ENCODE assay signal across 1 cellular context in genomic region chr3:39112535-39112934, GRCh38.
TF ChIP-seq lines count a peak whose summit lies in the region.

No MANE protein-coding gene starts in this region.

TF ChIP-seq in K562, 482 proteins besides CTCF, POLR2A, EP300 and RAD21:
- TF ChIP-seq ZFP36 (IDR thresholded peaks at IDR 0.05; ENCODE audit: low read depth, low read length, partially characterized antibody) (peak; percentile 81), HCFC1 (IDR thresholded peaks at IDR 0.05; ENCODE audit: low read depth, low read length) (no peak), ELK1 (CRISPR knock-in tag; IDR thresholded peaks at IDR 0.05) (no peak), EGR1 (conservative IDR thresholded peaks at IDR 0.05) (no peak), ZNF507 (tag; conservative IDR thresholded peaks at IDR 0.05) (no peak), ZNF224 (CRISPR knock-in tag; IDR thresholded peaks at IDR 0.05) (no peak), MCM2 (IDR thresholded peaks at IDR 0.05; ENCODE audit: low read depth) (no peak), ETV1 (tag; conservative IDR thresholded peaks at IDR 0.05; ENCODE audit: low read depth) (no peak), SAP30 (IDR thresholded peaks at IDR 0.05; ENCODE audit: borderline replicate concordance, insufficient read depth, low read depth, low read length, poor library complexity, severe bottlenecking) (no peak), KDM1A (IDR thresholded peaks at IDR 0.05) (peak in 1 of 2 experiments; percentile 58; a peak in 3 of 4 replicates), CBX1 (IDR thresholded peaks at IDR 0.05; ENCODE audit: low read depth) (no peak), HNRNPL (IDR thresholded peaks at IDR 0.05; ENCODE audit: low read depth, low read length) (no peak), ZNF124 (CRISPR knock-in tag; IDR thresholded peaks at IDR 0.05) (no peak), POLR3G (IDR thresholded peaks at IDR 0.05; ENCODE audit: extremely low read depth, insufficient read length, insufficient replicate concordance) (no peak), ZNF212 (CRISPR knock-in tag; IDR thresholded peaks at IDR 0.05) (no peak), BCOR (IDR thresholded peaks at IDR 0.05) (peak; percentile 82), RBM25 (IDR thresholded peaks at IDR 0.05; ENCODE audit: low read depth, low read length, severe bottlenecking) (peak; percentile 89), C11orf30 (IDR thresholded peaks at IDR 0.05; ENCODE audit: low read depth) (no peak), SNRNP70 (optimal IDR thresholded peaks at IDR 0.05; ENCODE audit: low read depth, low read length) (no peak), NFIC (IDR thresholded peaks at IDR 0.05) (no peak)
- TF ChIP-seq, protein P1, sequence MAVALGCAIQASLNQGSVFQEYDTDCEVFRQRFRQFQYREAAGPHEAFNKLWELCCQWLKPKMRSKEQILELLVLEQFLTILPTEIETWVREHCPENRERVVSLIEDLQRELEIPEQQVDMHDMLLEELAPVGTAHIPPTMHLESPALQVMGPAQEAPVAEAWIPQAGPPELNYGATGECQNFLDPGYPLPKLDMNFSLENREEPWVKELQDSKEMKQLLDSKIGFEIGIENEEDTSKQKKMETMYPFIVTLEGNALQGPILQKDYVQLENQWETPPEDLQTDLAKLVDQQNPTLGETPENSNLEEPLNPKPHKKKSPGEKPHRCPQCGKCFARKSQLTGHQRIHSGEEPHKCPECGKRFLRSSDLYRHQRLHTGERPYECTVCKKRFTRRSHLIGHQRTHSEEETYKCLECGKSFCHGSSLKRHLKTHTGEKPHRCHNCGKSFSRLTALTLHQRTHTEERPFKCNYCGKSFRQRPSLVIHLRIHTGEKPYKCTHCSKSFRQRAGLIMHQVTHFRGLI (CRISPR knock-in tag; IDR thresholded peaks at IDR 0.05) = no peak
- TF ChIP-seq, protein P2, sequence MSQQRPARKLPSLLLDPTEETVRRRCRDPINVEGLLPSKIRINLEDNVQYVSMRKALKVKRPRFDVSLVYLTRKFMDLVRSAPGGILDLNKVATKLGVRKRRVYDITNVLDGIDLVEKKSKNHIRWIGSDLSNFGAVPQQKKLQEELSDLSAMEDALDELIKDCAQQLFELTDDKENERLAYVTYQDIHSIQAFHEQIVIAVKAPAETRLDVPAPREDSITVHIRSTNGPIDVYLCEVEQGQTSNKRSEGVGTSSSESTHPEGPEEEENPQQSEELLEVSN (IDR thresholded peaks at IDR 0.05; ENCODE audit: borderline replicate concordance in 1 of 2, extremely low read depth in 1 of 2, insufficient read depth in 1 of 2, insufficient read length in 1 of 2, low read depth in 1 of 2, low read length in 1 of 2, poor library complexity in 1 of 2, severe bottlenecking in 1 of 2) = no peak
- TF ChIP-seq, protein P3, sequence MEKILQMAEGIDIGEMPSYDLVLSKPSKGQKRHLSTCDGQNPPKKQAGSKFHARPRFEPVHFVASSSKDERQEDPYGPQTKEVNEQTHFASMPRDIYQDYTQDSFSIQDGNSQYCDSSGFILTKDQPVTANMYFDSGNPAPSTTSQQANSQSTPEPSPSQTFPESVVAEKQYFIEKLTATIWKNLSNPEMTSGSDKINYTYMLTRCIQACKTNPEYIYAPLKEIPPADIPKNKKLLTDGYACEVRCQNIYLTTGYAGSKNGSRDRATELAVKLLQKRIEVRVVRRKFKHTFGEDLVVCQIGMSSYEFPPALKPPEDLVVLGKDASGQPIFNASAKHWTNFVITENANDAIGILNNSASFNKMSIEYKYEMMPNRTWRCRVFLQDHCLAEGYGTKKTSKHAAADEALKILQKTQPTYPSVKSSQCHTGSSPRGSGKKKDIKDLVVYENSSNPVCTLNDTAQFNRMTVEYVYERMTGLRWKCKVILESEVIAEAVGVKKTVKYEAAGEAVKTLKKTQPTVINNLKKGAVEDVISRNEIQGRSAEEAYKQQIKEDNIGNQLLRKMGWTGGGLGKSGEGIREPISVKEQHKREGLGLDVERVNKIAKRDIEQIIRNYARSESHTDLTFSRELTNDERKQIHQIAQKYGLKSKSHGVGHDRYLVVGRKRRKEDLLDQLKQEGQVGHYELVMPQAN (IDR thresholded peaks at IDR 0.05; ENCODE audit: borderline replicate concordance) = no peak
- TF ChIP-seq, protein P4, sequence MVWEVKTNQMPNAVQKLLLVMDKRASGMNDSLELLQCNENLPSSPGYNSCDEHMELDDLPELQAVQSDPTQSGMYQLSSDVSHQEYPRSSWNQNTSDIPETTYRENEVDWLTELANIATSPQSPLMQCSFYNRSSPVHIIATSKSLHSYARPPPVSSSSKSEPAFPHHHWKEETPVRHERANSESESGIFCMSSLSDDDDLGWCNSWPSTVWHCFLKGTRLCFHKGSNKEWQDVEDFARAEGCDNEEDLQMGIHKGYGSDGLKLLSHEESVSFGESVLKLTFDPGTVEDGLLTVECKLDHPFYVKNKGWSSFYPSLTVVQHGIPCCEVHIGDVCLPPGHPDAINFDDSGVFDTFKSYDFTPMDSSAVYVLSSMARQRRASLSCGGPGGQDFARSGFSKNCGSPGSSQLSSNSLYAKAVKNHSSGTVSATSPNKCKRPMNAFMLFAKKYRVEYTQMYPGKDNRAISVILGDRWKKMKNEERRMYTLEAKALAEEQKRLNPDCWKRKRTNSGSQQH (CRISPR knock-in tag; IDR thresholded peaks at IDR 0.05) = no peak
